Comparison of ENCODE assay signal across 10 cellular contexts in the genomic region with DNA sequence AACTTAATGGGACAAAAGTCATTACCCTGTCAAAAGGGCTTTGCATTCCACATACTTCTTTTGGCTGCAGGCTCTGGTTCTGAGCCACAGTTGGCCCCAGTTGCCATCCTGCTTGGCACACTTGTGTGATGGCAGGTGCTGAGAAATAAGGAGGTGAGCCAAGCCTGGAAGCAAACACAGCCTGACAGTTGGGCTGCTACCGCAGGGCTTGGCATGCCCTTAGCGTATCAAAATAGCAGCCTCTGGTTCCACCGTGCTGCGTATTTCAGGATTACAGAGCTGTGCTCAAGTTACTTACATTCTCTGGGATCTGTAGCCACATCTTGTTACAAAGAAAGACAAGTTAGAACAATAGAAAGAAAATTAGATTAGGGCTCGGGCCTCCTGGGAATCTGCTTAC. TPM values are rescaled to one million over a fixed set of nuclear protein-coding genes. Genes with fewer than 3 reads are reported as not detected.
DNase-seq lines count a peak whose midpoint lies in the region; ATAC-seq and TF ChIP-seq lines count a peak whose summit lies in the region.
"Had no signal": no experiment of that assay in that cellular context is flagged by ENCODE, and none has a peak within 500 bp of the region (broad histone marks: within the 10 kb centered on the region; RNA-seq: fewer than 3 reads in every experiment).

No MANE protein-coding gene starts in this region.

- intact Hi-C loops in ascending aorta (cut with DNase I) (loop anchor here (2.0 to 5.0 kb wide), 2 partner anchors 60 to 459 kb away; no protein-coding TSS in a partner anchor), heart left ventricle (cut with DNase I) (loop anchor here in 2 of 10 donors (5.0 kb wide), 2 partner anchors 59 to 459 kb away; no protein-coding TSS in a partner anchor), posterior vena cava (cut with DNase I) (no loop called here)

- no peaks in the 10 kb centered on the region for H3K9me3 ChIP-seq in ascending aorta
- no peaks in the 10 kb centered on the region for H3K9me3 ChIP-seq in heart left ventricle

- peaks cover 7 to 39% of the 10 kb centered on the region in 2 donors for H3K4me1 ChIP-seq in ascending aorta
- H3K4me1 ChIP-seq in heart left ventricle = peaks cover 0 to 17% (median 5%) of the 10 kb centered on the region in 12 donors

- DNase-seq in LNCaP clone FGC (ENCODE audit: low read depth) (peak; percentile 97), ascending aorta (ENCODE audit: low spot score in 2 of 2) (peak in 1 of 2 donors; percentile 89), heart left ventricle (peak in 4 of 5 donors; percentile 54 to 82 (median 68)), retinal pigment epithelial cell (ENCODE audit: low read depth) (peak; percentile 76), posterior vena cava (ENCODE audit: low spot score) (no peak), NCI-H774 (lab: John Stamatoyannopoulos, UW) (no peak)
- DNase-seq in NK-92 treated with Interleukin-12 subunit alpha and Interleukin-12 subunit beta, amount 100 ng/mL, for 24 hours (lab: John Stamatoyannopoulos, UW) = no peak
- DNase-seq in activated CD4-positive, alpha-beta T cell treated with anti-CD3 and anti-CD28 coated beads for 4 hours = no peak
- DNase-seq: activated naive CD8-positive, alpha-beta T cell treated with anti-CD3 and anti-CD28 coated beads, Interleukin-2, amount 10 ng/mL, durations not matched to agents 7 days and 5 days; DMS153 had no signal

- TF ChIP-seq CTCF in LNCaP clone FGC (IDR thresholded peaks at IDR 0.05; ENCODE audit: control insufficient read depth, extremely low read depth, insufficient read depth) (peak; percentile 46), ascending aorta (IDR thresholded peaks at IDR 0.05) (peak; percentile 31 to 56 (median 41)), heart left ventricle (IDR thresholded peaks at IDR 0.05) (peak in 5 of 12 donors; percentile 24 to 41 (median 39)), retinal pigment epithelial cell (conservative IDR thresholded peaks at IDR 0.05; ENCODE audit: low read depth, low read length) (peak; percentile 29)

- H3K36me3 ChIP-seq in ascending aorta = peaks cover 4 to 13% of the 10 kb centered on the region in 2 donors
- H3K36me3 ChIP-seq in heart left ventricle = peaks cover 0 to 3% (median 0%) of the 10 kb centered on the region in 9 donors

- 43 to 64% (median 54%) methylated on average over 5 of the region's 5 CpGs for WGBS in heart left ventricle, 4 donors

- peak; percentile 86 to 97 (median 96) for ATAC-seq in heart left ventricle

- no peaks in the 10 kb centered on the region for H3K27me3 ChIP-seq in ascending aorta
- no peaks in the 10 kb centered on the region for H3K27me3 ChIP-seq in heart left ventricle

- TF ChIP-seq POLR2A in heart left ventricle (IDR thresholded peaks at IDR 0.05) = no peak

- H3K4me3 ChIP-seq in LNCaP clone FGC (ENCODE audit: low read depth, low read length) (no peak overlapping the region), ascending aorta (no peak overlapping the region), heart left ventricle (no peak overlapping the region), retinal pigment epithelial cell (ENCODE audit: low read length) (no peak overlapping the region)

- H3K27ac ChIP-seq in ascending aorta (peak overlapping the region; percentile 73 to 79), heart left ventricle (peak overlapping the region in 5 of 12 donors; percentile 4 to 66 (median 39))

RNA-seq across cellular contexts. Expression of a gene that starts 11.1 kb away (rescaled TPM):
- 10.4 TPM for total RNA-seq in ascending aorta
- total RNA-seq in heart left ventricle = 10 to 100 TPM in 1 of 9 donors, 1 to 10 TPM in 8; 1.8 to 13.2 (median 4.2) TPM
- 1 to 10 TPM; 1.1 to 9.1 TPM for polyA plus RNA-seq in heart left ventricle
- total RNA-seq in posterior vena cava = 10 to 100 TPM; 45.3 to 53.4 TPM

Comparison
In these comparisons a context has a peak if more than half of its experiments do, and no peak if none do; other contexts are left out.
1. DNase-seq: peak in LNCaP clone FGC (single experiment), heart left ventricle (4 of 5) and retinal pigment epithelial cell (single experiment); none in posterior vena cava (single experiment), NK-92 treated with Interleukin-12 subunit alpha and Interleukin-12 subunit beta, amount 100 ng/mL, for 24 hours (single experiment), activated CD4-positive, alpha-beta T cell treated with anti-CD3 and anti-CD28 coated beads for 4 hours (0 of 2) and NCI-H774 (single experiment).